1 cellular context compared by ENCODE assay signal in the genomic region with DNA sequence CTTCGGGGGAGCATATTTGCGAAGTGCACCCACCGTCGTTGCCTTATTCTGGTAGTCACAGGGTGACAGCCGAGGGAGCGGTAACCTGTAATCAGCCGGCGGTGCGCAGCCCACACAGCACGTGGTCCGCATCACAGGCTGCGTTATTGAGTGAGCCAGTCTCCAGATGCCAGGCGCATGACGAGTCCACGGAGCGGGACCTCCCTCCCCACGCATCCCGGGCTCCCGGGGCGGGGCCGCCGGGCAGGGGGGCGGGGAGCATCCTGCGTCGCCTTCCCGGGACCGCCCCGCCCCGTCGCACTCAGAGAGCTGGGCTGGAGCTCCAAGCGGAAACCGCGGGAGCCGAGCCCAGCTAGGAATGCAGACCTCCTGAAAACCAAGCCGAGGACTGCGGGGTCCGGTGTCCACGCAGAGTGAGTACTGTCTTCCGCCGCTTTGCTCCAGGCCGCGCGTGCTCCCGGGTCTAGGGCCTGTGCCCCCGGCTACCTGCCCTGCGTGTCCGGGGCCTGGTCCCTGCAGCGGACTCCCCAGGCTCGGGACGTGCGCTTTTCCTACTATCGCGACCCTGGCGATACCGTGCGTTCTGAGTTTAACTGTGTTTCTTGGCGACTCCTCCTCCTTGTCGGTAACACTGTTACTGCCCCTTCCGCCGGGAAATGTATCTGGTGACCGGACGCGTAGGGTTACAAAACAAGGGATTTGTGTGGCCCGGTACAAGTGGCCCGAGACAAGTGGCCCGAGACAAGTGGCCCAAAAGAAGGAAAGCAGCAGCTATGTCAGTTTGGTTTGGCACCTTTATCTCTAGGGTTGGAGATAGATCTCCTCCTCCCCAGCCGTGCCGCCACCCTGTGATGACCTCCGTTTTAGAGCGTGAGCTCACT.
TF ChIP-seq lines count a peak whose summit lies in the region.

No MANE protein-coding gene starts in this region.

TF ChIP-seq in K562, 482 proteins besides CTCF, POLR2A, EP300 and RAD21 (continued from another document and continues in another):
- TF ChIP-seq MITF (IDR thresholded peaks at IDR 0.05), result peak; percentile 77
- no peak; the same call in 1 of the 2 replicates for TF ChIP-seq KAT7 (CRISPR knock-in tag; IDR thresholded peaks at IDR 0.05; ENCODE audit: borderline replicate concordance)
- TF ChIP-seq HDAC2 (IDR thresholded peaks at IDR 0.05), result no peak
- no peak for TF ChIP-seq ZNF583 (CRISPR knock-in tag; IDR thresholded peaks at IDR 0.05)
- TF ChIP-seq, protein P1, sequence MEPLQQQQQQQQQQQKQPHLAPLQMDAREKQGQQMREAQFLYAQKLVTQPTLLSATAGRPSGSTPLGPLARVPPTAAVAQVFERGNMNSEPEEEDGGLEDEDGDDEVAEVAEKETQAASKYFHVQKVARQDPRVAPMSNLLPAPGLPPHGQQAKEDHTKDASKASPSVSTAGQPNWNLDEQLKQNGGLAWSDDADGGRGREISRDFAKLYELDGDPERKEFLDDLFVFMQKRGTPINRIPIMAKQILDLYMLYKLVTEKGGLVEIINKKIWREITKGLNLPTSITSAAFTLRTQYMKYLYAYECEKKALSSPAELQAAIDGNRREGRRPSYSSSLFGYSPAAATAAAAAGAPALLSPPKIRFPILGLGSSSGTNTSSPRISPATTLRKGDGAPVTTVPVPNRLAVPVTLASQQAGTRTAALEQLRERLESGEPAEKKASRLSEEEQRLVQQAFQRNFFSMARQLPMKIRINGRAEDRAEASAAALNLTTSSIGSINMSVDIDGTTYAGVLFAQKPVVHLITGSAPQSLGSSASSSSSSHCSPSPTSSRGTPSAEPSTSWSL (CRISPR knock-in tag; IDR thresholded peaks at IDR 0.05; ENCODE audit: borderline replicate concordance), result no peak
- no peak for TF ChIP-seq HEY1 (CRISPR knock-in tag; IDR thresholded peaks at IDR 0.05; ENCODE audit: borderline replicate concordance)
- TF ChIP-seq, protein P2, sequence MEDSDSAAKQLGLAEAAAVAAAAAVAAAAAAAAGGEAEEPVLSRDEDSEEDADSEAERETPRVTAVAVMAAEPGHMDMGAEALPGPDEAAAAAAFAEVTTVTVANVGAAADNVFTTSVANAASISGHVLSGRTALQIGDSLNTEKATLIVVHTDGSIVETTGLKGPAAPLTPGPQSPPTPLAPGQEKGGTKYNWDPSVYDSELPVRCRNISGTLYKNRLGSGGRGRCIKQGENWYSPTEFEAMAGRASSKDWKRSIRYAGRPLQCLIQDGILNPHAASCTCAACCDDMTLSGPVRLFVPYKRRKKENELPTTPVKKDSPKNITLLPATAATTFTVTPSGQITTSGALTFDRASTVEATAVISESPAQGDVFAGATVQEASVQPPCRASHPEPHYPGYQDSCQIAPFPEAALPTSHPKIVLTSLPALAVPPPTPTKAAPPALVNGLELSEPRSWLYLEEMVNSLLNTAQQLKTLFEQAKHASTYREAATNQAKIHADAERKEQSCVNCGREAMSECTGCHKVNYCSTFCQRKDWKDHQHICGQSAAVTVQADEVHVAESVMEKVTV (CRISPR knock-in tag; IDR thresholded peaks at IDR 0.05), result no peak
- no peak for TF ChIP-seq ZNF699 (CRISPR knock-in tag; IDR thresholded peaks at IDR 0.05; ENCODE audit: insufficient replicate concordance)
- TF ChIP-seq ZNF354B (CRISPR knock-in tag; IDR thresholded peaks at IDR 0.05), result no peak
- no peak for TF ChIP-seq CLOCK (CRISPR knock-in tag; IDR thresholded peaks at IDR 0.05; ENCODE audit: borderline replicate concordance)
- TF ChIP-seq, protein P3, sequence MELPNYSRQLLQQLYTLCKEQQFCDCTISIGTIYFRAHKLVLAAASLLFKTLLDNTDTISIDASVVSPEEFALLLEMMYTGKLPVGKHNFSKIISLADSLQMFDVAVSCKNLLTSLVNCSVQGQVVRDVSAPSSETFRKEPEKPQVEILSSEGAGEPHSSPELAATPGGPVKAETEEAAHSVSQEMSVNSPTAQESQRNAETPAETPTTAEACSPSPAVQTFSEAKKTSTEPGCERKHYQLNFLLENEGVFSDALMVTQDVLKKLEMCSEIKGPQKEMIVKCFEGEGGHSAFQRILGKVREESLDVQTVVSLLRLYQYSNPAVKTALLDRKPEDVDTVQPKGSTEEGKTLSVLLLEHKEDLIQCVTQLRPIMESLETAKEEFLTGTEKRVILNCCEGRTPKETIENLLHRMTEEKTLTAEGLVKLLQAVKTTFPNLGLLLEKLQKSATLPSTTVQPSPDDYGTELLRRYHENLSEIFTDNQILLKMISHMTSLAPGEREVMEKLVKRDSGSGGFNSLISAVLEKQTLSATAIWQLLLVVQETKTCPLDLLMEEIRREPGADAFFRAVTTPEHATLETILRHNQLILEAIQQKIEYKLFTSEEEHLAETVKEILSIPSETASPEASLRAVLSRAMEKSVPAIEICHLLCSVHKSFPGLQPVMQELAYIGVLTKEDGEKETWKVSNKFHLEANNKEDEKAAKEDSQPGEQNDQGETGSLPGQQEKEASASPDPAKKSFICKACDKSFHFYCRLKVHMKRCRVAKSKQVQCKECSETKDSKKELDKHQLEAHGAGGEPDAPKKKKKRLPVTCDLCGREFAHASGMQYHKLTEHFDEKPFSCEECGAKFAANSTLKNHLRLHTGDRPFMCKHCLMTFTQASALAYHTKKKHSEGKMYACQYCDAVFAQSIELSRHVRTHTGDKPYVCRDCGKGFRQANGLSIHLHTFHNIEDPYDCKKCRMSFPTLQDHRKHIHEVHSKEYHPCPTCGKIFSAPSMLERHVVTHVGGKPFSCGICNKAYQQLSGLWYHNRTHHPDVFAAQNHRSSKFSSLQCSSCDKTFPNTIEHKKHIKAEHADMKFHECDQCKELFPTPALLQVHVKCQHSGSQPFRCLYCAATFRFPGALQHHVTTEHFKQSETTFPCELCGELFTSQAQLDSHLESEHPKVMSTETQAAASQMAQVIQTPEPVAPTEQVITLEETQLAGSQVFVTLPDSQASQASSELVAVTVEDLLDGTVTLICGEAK (IDR thresholded peaks at IDR 0.05), result peak; percentile 90
- TF ChIP-seq, protein P3 (CRISPR knock-in tag; IDR thresholded peaks at IDR 0.05), result no peak
- TF ChIP-seq KDM5B (IDR thresholded peaks at IDR 0.05; ENCODE audit: insufficient replicate concordance, low read depth, low read length), result peak; percentile 56
- TF ChIP-seq CBX2 (IDR thresholded peaks at IDR 0.05; ENCODE audit: insufficient read depth, low read length, poor library complexity, severe bottlenecking), result no peak
- TF ChIP-seq, protein P4, sequence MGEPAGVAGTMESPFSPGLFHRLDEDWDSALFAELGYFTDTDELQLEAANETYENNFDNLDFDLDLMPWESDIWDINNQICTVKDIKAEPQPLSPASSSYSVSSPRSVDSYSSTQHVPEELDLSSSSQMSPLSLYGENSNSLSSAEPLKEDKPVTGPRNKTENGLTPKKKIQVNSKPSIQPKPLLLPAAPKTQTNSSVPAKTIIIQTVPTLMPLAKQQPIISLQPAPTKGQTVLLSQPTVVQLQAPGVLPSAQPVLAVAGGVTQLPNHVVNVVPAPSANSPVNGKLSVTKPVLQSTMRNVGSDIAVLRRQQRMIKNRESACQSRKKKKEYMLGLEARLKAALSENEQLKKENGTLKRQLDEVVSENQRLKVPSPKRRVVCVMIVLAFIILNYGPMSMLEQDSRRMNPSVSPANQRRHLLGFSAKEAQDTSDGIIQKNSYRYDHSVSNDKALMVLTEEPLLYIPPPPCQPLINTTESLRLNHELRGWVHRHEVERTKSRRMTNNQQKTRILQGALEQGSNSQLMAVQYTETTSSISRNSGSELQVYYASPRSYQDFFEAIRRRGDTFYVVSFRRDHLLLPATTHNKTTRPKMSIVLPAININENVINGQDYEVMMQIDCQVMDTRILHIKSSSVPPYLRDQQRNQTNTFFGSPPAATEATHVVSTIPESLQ (CRISPR knock-in tag; IDR thresholded peaks at IDR 0.05), result no peak
- TF ChIP-seq SMARCA4 (IDR thresholded peaks at IDR 0.05), result 0 out of 2 replicates have a peak, but pooled peaks have one; percentile 31
- no peak for TF ChIP-seq YBX1 (IDR thresholded peaks at IDR 0.05)
- TF ChIP-seq ZBTB9 (CRISPR knock-in tag; IDR thresholded peaks at IDR 0.05), result peak; percentile 98
- TF ChIP-seq, protein P5, sequence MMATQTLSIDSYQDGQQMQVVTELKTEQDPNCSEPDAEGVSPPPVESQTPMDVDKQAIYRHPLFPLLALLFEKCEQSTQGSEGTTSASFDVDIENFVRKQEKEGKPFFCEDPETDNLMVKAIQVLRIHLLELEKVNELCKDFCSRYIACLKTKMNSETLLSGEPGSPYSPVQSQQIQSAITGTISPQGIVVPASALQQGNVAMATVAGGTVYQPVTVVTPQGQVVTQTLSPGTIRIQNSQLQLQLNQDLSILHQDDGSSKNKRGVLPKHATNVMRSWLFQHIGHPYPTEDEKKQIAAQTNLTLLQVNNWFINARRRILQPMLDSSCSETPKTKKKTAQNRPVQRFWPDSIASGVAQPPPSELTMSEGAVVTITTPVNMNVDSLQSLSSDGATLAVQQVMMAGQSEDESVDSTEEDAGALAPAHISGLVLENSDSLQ (IDR thresholded peaks at IDR 0.05), result no peak
- no peak for TF ChIP-seq ZNF696 (CRISPR knock-in tag; conservative IDR thresholded peaks at IDR 0.05)
- TF ChIP-seq STAG1 (CRISPR knock-in tag; IDR thresholded peaks at IDR 0.05; ENCODE audit: borderline replicate concordance), result no peak
- TF ChIP-seq ETV1 (tag; conservative IDR thresholded peaks at IDR 0.05; ENCODE audit: low read depth), result peak; percentile 65; the same call in 1 of the 2 replicates
- no peak for TF ChIP-seq ZBTB34 (CRISPR knock-in tag; IDR thresholded peaks at IDR 0.05)
- TF ChIP-seq KHSRP (IDR thresholded peaks at IDR 0.05), result no peak
